Comparison of ENCODE assay signal across 17 cellular contexts in the genomic region with DNA sequence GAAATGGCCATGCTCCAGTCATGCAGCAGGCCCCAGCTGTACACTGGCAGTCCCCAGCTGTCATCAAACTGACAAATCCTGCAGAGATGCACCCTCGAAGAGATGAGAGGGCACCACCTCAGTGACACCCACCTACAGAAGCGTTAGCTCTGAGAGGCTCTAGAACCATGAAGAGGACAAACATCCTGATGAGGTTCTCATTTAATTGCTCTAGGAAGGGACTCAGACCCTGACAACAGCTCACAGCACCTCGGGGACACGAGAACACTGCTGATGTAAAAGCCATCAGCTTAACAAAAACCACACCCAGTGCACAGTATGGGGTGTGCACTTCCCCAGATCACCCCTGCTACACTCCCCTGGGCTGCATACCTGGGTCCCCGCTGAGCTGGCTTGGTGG. TPM values are rescaled to one million over a fixed set of nuclear protein-coding genes. Genes with fewer than 3 reads are reported as not detected.
DNase-seq lines count a peak whose midpoint lies in the region; ATAC-seq and TF ChIP-seq lines count a peak whose summit lies in the region.
"Had no signal": no experiment of that assay in that cellular context is flagged by ENCODE, and none has a peak within 500 bp of the region (broad histone marks: within the 10 kb centered on the region; RNA-seq: fewer than 3 reads in every experiment).

No MANE protein-coding gene starts in this region.

- H3K4me3 Mint-ChIP-seq in CD8-positive, alpha-beta T cell: peak overlapping the region; percentile 33
- H3K4me3 Mint-ChIP-seq in glutamatergic neuron (ENCODE audit: unreplicated experiment) (no peak overlapping the region), WTC11 (no peak overlapping the region)
- H3K4me3 Mint-ChIP-seq in naive thymus-derived CD4-positive, alpha-beta T cell: peak overlapping the region in 2 of 10 donors; percentile 12 to 36
- H3K4me3 Mint-ChIP-seq: HFFc6 had no signal

- peak; percentile 15 for ATAC-seq in CD8-positive, alpha-beta T cell
- no peak for ATAC-seq in naive thymus-derived CD4-positive, alpha-beta T cell
- ATAC-seq in WTC11: no peak
- ATAC-seq in GM19397 (IDR thresholded peaks at IDR 0.05; ENCODE audit: unreplicated experiment): no peak
- ATAC-seq: GM23338, HCT116 had no signal

- no peaks in the 10 kb centered on the region for H3K9me3 ChIP-seq in CD8-positive, alpha-beta T cell (ENCODE audit: low read length)
- H3K9me3 ChIP-seq in Loucy (ENCODE audit: insufficient read depth, low read depth, low read length): no peaks in the 10 kb centered on the region
- no peaks in the 10 kb centered on the region for H3K9me3 ChIP-seq in spleen
- no peaks in the 10 kb centered on the region for H3K9me3 ChIP-seq in naive thymus-derived CD4-positive, alpha-beta T cell (ENCODE audit: control insufficient read depth in 2 of 3, low read length in 3 of 3)
- H3K9me3 ChIP-seq: BLaER1 treated with 17β-estradiol and CSF1 and Interleukin-3, amounts not matched to agents 10 nM and 100 nM; Caco-2 had no signal

- CTCF ChIA-PET in CD8-positive, alpha-beta T cell (lab: Charles Lee): interaction anchor here (1.2 to 2.5 kb wide), 3 partner anchors 8 to 46 kb away, joined by 3 to 8 read pairs (median 3); no protein-coding TSS in a partner anchor
- CTCF ChIA-PET in naive thymus-derived CD4-positive, alpha-beta T cell (lab: Charles Lee): no interaction called here
- CTCF ChIA-PET in WTC11 (lab: Charles Lee): no interaction called here

- H3K9me3 Mint-ChIP-seq in CD8-positive, alpha-beta T cell: no peaks in the 10 kb centered on the region
- H3K9me3 Mint-ChIP-seq in glutamatergic neuron (ENCODE audit: unreplicated experiment): peaks cover 18% of the 10 kb centered on the region
- H3K9me3 Mint-ChIP-seq in naive thymus-derived CD4-positive, alpha-beta T cell: no peaks in the 10 kb centered on the region
- H3K9me3 Mint-ChIP-seq in WTC11: no peaks in the 10 kb centered on the region
- H3K9me3 Mint-ChIP-seq: GM23338, HFFc6 had no signal

- H3K36me3 ChIP-seq in CD8-positive, alpha-beta T cell (ENCODE audit: insufficient read depth, low read length): peaks cover 4% of the 10 kb centered on the region
- H3K36me3 ChIP-seq in Loucy (ENCODE audit: insufficient read depth, low read length): peaks cover 46% of the 10 kb centered on the region; the same call in 1 of the 2 replicates
- H3K36me3 ChIP-seq in spleen: peaks cover 0 to 63% (median 14%) of the 10 kb centered on the region in 6 donors
- no peaks in the 10 kb centered on the region for H3K36me3 ChIP-seq in naive thymus-derived CD4-positive, alpha-beta T cell (ENCODE audit: control insufficient read depth in 2 of 3, insufficient read depth in 3 of 3, low read length in 3 of 3)

- no peak for TF ChIP-seq CTCF in CD8-positive, alpha-beta T cell (IDR thresholded peaks at IDR 0.05)
- no peak for TF ChIP-seq CTCF in Loucy (conservative IDR thresholded peaks at IDR 0.05; ENCODE audit: low read length)
- no peak for TF ChIP-seq CTCF in glutamatergic neuron (IDR thresholded peaks at IDR 0.05; ENCODE audit: partially characterized antibody, unreplicated experiment)
- no peak for TF ChIP-seq CTCF in spleen (IDR thresholded peaks at IDR 0.05 in 8 of 11, conservative IDR thresholded peaks at IDR 0.05 in 3 of 11)
- TF ChIP-seq CTCF in WTC11 (IDR thresholded peaks at IDR 0.05): no peak

- DNase-seq in CD8-positive, alpha-beta T cell: no peak
- DNase-seq in glutamatergic neuron: no peak
- peak; percentile 27 for DNase-seq in spleen
- no peak for DNase-seq in NCI-H2171 (lab: John Stamatoyannopoulos, UW)
- DNase-seq in naive thymus-derived CD4-positive, alpha-beta T cell: no peak
- DNase-seq in WTC11 (ENCODE audit: low spot score): no peak
- DNase-seq: Caco-2, GDM1, H7, HFFc6 had no signal

- H3K9me2 ChIP-seq in Loucy (replicated peaks; ENCODE audit: low read depth, low read length): no peaks in the 10 kb centered on the region

- H3K36me3 Mint-ChIP-seq in CD8-positive, alpha-beta T cell: peaks cover 32% of the 10 kb centered on the region
- H3K36me3 Mint-ChIP-seq in glutamatergic neuron (ENCODE audit: unreplicated experiment): no peaks in the 10 kb centered on the region
- H3K36me3 Mint-ChIP-seq in naive thymus-derived CD4-positive, alpha-beta T cell: peaks cover 0 to 17% (median 5%) of the 10 kb centered on the region in 5 donors
- H3K36me3 Mint-ChIP-seq in WTC11: peaks cover 56% of the 10 kb centered on the region

- H3K27ac ChIP-seq in CD8-positive, alpha-beta T cell (ENCODE audit: low read depth, low read length): no peak overlapping the region
- H3K27ac ChIP-seq in spleen: no peak overlapping the region
- H3K27ac ChIP-seq in naive thymus-derived CD4-positive, alpha-beta T cell (ENCODE audit: low read depth, low read length): no peak overlapping the region
- H3K27ac ChIP-seq: BLaER1 treated with 17β-estradiol and CSF1 and Interleukin-3, amounts not matched to agents 10 nM and 100 nM; HL-60 had no signal

- H2AFZ ChIP-seq in Loucy (ENCODE audit: low read length): no peak overlapping the region
- H2AFZ ChIP-seq: GM23338 had no signal

- peak overlapping the region; percentile 89 for H3K27ac Mint-ChIP-seq in CD8-positive, alpha-beta T cell
- H3K27ac Mint-ChIP-seq in glutamatergic neuron (ENCODE audit: unreplicated experiment): peak overlapping the region; percentile 8
- peak overlapping the region in 1 of 9 donors; percentile 94 for H3K27ac Mint-ChIP-seq in naive thymus-derived CD4-positive, alpha-beta T cell
- H3K27ac Mint-ChIP-seq in WTC11: no peak overlapping the region
- H3K27ac Mint-ChIP-seq: B cell, GM23338, HFFc6 had no signal

- H4K20me1 ChIP-seq in Loucy (ENCODE audit: insufficient read depth, low read length, poor library complexity, severe bottlenecking): peaks cover 50% of the 10 kb centered on the region

- H3K4me3 ChIP-seq in CD8-positive, alpha-beta T cell (ENCODE audit: low read depth, low read length): peak overlapping the region; percentile 13
- H3K4me3 ChIP-seq in Loucy (ENCODE audit: low read length, poor library complexity, severe bottlenecking) (peak overlapping the region; percentile 20), spleen (no peak overlapping the region)
- no peak overlapping the region for H3K4me3 ChIP-seq in naive thymus-derived CD4-positive, alpha-beta T cell (ENCODE audit: low read length)
- H3K4me3 ChIP-seq: BLaER1 treated with 17β-estradiol and CSF1 and Interleukin-3, amounts not matched to agents 10 nM and 100 nM; GM23338 had no signal

- no peaks in the 10 kb centered on the region for H3K27me3 ChIP-seq in CD8-positive, alpha-beta T cell (ENCODE audit: insufficient read depth, low read length)
- no peaks in the 10 kb centered on the region for H3K27me3 ChIP-seq in Loucy (ENCODE audit: insufficient read depth, low read length, poor library complexity, severe bottlenecking)
- peaks cover 0 to 7% (median 0%) of the 10 kb centered on the region in 7 donors for H3K27me3 ChIP-seq in spleen (replicated peaks in 1 of 7)
- no peaks in the 10 kb centered on the region for H3K27me3 ChIP-seq in naive thymus-derived CD4-positive, alpha-beta T cell (ENCODE audit: control insufficient read depth in 2 of 2, insufficient read depth in 2 of 2, low read length in 2 of 2)
- H3K27me3 ChIP-seq: BLaER1 treated with 17β-estradiol and CSF1 and Interleukin-3, amounts not matched to agents 10 nM and 100 nM had no signal

- intact Hi-C loops in CD8-positive, alpha-beta T cell (cut with DNase I, micrococcal nuclease): no loop called here
- intact Hi-C loops in spleen (cut with DNase I; ENCODE audit: low total_unique reads): no loop called here
- intact Hi-C loops in naive thymus-derived CD4-positive, alpha-beta T cell (cut with micrococcal nuclease): loop anchor here in 1 of 2 donors (5.0 kb wide), 1 partner anchor 156 kb away; the partner anchor contains the start of gene ZNF124

- POLR2A ChIA-PET in CD8-positive, alpha-beta T cell (lab: Charles Lee): interaction anchor here (1.0 to 1.3 kb wide), 2 partner anchors 15 to 19 kb away, joined by 3 to 4 read pairs; no protein-coding TSS in a partner anchor
- POLR2A ChIA-PET in naive thymus-derived CD4-positive, alpha-beta T cell (lab: Charles Lee): interaction anchor here (1.2 kb wide), 1 partner anchor 16 kb away, joined by 3 read pairs; no protein-coding TSS in a partner anchor
- POLR2A ChIA-PET in WTC11 (lab: Charles Lee): no interaction called here

- peaks cover 74% of the 10 kb centered on the region for H3K4me1 Mint-ChIP-seq in CD8-positive, alpha-beta T cell (ENCODE audit: low read depth)
- H3K4me1 Mint-ChIP-seq in glutamatergic neuron (ENCODE audit: low read depth, unreplicated experiment) (peaks cover 16% of the 10 kb centered on the region), WTC11 (peaks cover 34% of the 10 kb centered on the region)
- peaks cover 11 to 42% (median 28%) of the 10 kb centered on the region in 7 donors for H3K4me1 Mint-ChIP-seq in naive thymus-derived CD4-positive, alpha-beta T cell

- H3K4me1 ChIP-seq in CD8-positive, alpha-beta T cell (ENCODE audit: insufficient read depth, low read length): peaks cover 78% of the 10 kb centered on the region
- H3K4me1 ChIP-seq in Loucy (ENCODE audit: insufficient read depth, low read length, poor library complexity, severe bottlenecking) (peaks cover 61% of the 10 kb centered on the region), spleen (peaks cover 10 to 33% (median 21%) of the 10 kb centered on the region in 6 donors)
- H3K4me1 ChIP-seq in naive thymus-derived CD4-positive, alpha-beta T cell (ENCODE audit: control insufficient read depth in 2 of 2, insufficient read depth in 2 of 2, low read length in 2 of 2): peaks cover 6 to 14% of the 10 kb centered on the region in 2 donors

- no peak for TF ChIP-seq POLR2A in spleen (IDR thresholded peaks at IDR 0.05)

- WGBS in spleen, 5 donors: 75 to 98% (median 91%) methylated on average over 4 to 5 of the region's 5 CpGs

- H3K27me3 Mint-ChIP-seq in CD8-positive, alpha-beta T cell (ENCODE audit: low read depth): no peaks in the 10 kb centered on the region
- H3K27me3 Mint-ChIP-seq in glutamatergic neuron (ENCODE audit: unreplicated experiment) (peaks cover 19% of the 10 kb centered on the region), WTC11 (ENCODE audit: low read depth) (no peaks in the 10 kb centered on the region)
- H3K27me3 Mint-ChIP-seq in naive thymus-derived CD4-positive, alpha-beta T cell: no peaks in the 10 kb centered on the region
- H3K27me3 Mint-ChIP-seq: B cell had no signal

- peak overlapping the region; percentile 91 for H3K4me2 ChIP-seq in Loucy (ENCODE audit: low read depth, low read length, poor library complexity, severe bottlenecking)
- H3K4me2 ChIP-seq: BLaER1 treated with 17β-estradiol and CSF1 and Interleukin-3, amounts not matched to agents 10 nM and 100 nM; GM23338 had no signal

- H3K9ac ChIP-seq in Loucy (ENCODE audit: low read depth, low read length, poor library complexity, severe bottlenecking): no peak overlapping the region
- H3K9ac ChIP-seq: BLaER1 treated with 17β-estradiol and CSF1 and Interleukin-3, amounts not matched to agents 10 nM and 100 nM had no signal

- H3K79me2 ChIP-seq in Loucy (ENCODE audit: insufficient read depth, low read length): peaks cover 89% of the 10 kb centered on the region

- H3F3A ChIP-seq in Loucy (ENCODE audit: low read depth): no peaks in the 10 kb centered on the region

RNA-seq across cellular contexts. Expression of gene ZNF496, which starts 3.4 kb away (rescaled TPM):
- total RNA-seq in CD8-positive, alpha-beta T cell: 10 to 100 TPM; 43.4 to 47.2 TPM
- 60.5 TPM for total RNA-seq in glutamatergic neuron (ENCODE audit: unreplicated experiment)
- 10 to 100 TPM; 22.0 to 45.4 (median 32.9) TPM for total RNA-seq in spleen
- 10 to 100 TPM in 1 of 3 donors, 1 to 10 TPM in 2; 5.7 to 13.3 (median 7.0) TPM for polyA plus RNA-seq in spleen
- 10 to 100 TPM in 3 of 5 experiments, 1 to 10 TPM in 2; 9.5 to 25.1 (median 17.3) TPM for total RNA-seq in naive thymus-derived CD4-positive, alpha-beta T cell
- 10 to 100 TPM in 1 of 2 donors, 1 to 10 TPM in 1; 9.2 to 10.5 TPM for polyA plus RNA-seq in naive thymus-derived CD4-positive, alpha-beta T cell
- total RNA-seq in WTC11 (2021): 81.5 to 89.0 TPM (median 88.3 TPM) in 3 replicates

Comparison
In these comparisons a context has a peak if more than half of its experiments do, and no peak if none do; other contexts are left out.
1. H3K4me3 ChIP-seq: peak in CD8-positive, alpha-beta T cell (single experiment) and Loucy (single experiment); none in spleen (0 of 8) and naive thymus-derived CD4-positive, alpha-beta T cell (single experiment).